ENCODE assay signal across 8 cellular contexts in the genomic region with DNA sequence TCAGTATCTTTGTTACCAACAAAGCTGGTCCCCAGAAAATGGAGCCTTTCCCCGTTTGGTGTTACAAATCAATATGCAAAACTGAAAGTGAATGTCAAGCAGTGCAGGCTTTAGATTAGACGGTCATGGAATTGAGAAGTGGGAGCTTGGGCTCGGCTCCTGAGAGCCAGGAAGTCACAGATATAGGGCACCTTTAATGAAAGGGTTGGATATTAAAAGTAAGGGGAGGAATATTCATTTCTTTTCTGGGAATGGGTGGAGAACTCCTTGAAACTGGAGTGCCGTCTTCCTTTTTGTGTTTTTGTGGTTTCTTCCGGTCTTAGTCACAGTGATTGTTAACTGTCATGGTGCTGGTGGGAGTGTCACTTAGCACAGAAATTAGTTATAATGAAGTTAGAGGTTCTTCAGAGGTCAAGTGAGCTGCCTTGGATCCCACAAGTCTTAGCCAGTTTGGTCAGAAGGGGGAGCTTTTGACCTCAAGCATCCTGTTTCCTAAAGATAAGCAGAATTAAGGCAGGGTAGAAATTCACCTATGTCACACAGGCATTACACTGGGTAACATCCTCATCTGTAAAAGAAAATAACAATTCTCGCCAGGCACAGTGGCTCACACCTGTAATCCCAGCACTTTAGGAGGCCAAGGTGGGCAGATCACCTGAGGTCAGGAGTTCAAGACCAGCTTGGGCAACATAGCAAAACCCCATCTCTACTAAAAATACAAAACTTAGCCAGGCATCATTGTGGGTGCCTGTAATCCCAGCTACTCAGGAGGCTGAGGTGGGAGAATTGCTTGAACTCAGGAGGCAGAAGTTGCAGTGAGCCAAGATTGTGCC. TPM values are rescaled to one million over a fixed set of nuclear protein-coding genes. Genes with fewer than 3 reads are reported as not detected.
DNase-seq lines count a peak whose midpoint lies in the region; ATAC-seq and TF ChIP-seq lines count a peak whose summit lies in the region.

No MANE protein-coding gene starts in this region.

- peaks cover 0 to 2% (median 0%) of the 10 kb centered on the region in 3 donors for H3K36me3 Mint-ChIP-seq in CD8-positive, alpha-beta memory T cell
- H3K36me3 Mint-ChIP-seq in activated CD8-positive, alpha-beta T cell treated with anti-CD3 and anti-CD28 coated beads, Interleukin-2, amount 10 ng/mL, durations not matched to agents 7 days and 5 days (ENCODE audit: low read depth) = peaks cover 11% of the 10 kb centered on the region

- H3K27ac ChIP-seq in CD8-positive, alpha-beta memory T cell (ENCODE audit: low read depth, low read length) = peak overlapping the region; percentile 62
- peak overlapping the region; percentile 49 for H3K27ac ChIP-seq in skeletal muscle tissue (ENCODE audit: low read depth, low read length)
- no peak overlapping the region for H3K27ac ChIP-seq in SJCRH30

- H3K9me3 ChIP-seq in CD8-positive, alpha-beta memory T cell (ENCODE audit: low read length) = no peaks in the 10 kb centered on the region
- H3K9me3 ChIP-seq in skeletal muscle tissue (ENCODE audit: control insufficient read depth in 3 of 3, low read length in 3 of 3) = no peaks in the 10 kb centered on the region
- no peaks in the 10 kb centered on the region for H3K9me3 ChIP-seq in SJCRH30 (replicated peaks)

- TF ChIP-seq CTCF in fibroblast of the aortic adventitia (IDR thresholded peaks at IDR 0.05; ENCODE audit: insufficient read depth, low read length) = peak; percentile 18

- H3K4me3 Mint-ChIP-seq in CD8-positive, alpha-beta memory T cell = peak overlapping the region; percentile 71 to 92 (median 87)
- peak overlapping the region; percentile 84 for H3K4me3 Mint-ChIP-seq in activated CD8-positive, alpha-beta T cell treated with anti-CD3 and anti-CD28 coated beads, Interleukin-2, amount 10 ng/mL, durations not matched to agents 7 days and 5 days

- H3K4me3 ChIP-seq in CD8-positive, alpha-beta memory T cell (ENCODE audit: low read length) = peak overlapping the region; percentile 55
- H3K4me3 ChIP-seq in fibroblast of the aortic adventitia (ENCODE audit: low read depth, low read length) = peak overlapping the region; percentile 32
- H3K4me3 ChIP-seq in skeletal muscle tissue (ENCODE audit: low read length in 3 of 3) = peak overlapping the region in 2 of 3 donors; percentile 6 to 25
- no peak overlapping the region for H3K4me3 ChIP-seq in SJCRH30

- peak; percentile 68 for ATAC-seq in GM21390 (IDR thresholded peaks at IDR 0.05; ENCODE audit: unreplicated experiment)
- peak; percentile 91 for ATAC-seq in activated CD8-positive, alpha-beta T cell treated with anti-CD3 and anti-CD28 coated beads, Interleukin-2, amount 10 ng/mL, durations not matched to agents 7 days and 5 days

- peak overlapping the region; percentile 80 to 98 (median 96) for H3K27ac Mint-ChIP-seq in CD8-positive, alpha-beta memory T cell
- peak overlapping the region; percentile 94 for H3K27ac Mint-ChIP-seq in activated CD8-positive, alpha-beta T cell treated with anti-CD3 and anti-CD28 coated beads, Interleukin-2, amount 10 ng/mL, durations not matched to agents 7 days and 5 days

- peak; percentile 27 to 75 (median 52) for DNase-seq in CD8-positive, alpha-beta memory T cell
- peak; percentile 63 to 73 for DNase-seq in Kasumi-1 (lab: John Stamatoyannopoulos, UW)
- peak; percentile 91 for DNase-seq in activated CD8-positive, alpha-beta T cell treated with anti-CD3 and anti-CD28 coated beads, Interleukin-2, amount 10 ng/mL, durations not matched to agents 7 days and 5 days
- DNase-seq in fibroblast of the aortic adventitia (ENCODE audit: low read depth) = peak; percentile 55
- DNase-seq in SJCRH30 = no peak
- no peak for DNase-seq in midbrain (lab: John Stamatoyannopoulos, UW)

- H3K4me1 ChIP-seq in CD8-positive, alpha-beta memory T cell (ENCODE audit: insufficient read depth, low read length) = peaks cover 16% of the 10 kb centered on the region
- H3K4me1 ChIP-seq in skeletal muscle tissue (ENCODE audit: control insufficient read depth in 3 of 3, insufficient read depth in 3 of 3, low read length in 3 of 3) = no peaks in the 10 kb centered on the region
- no peaks in the 10 kb centered on the region for H3K4me1 ChIP-seq in SJCRH30

- peaks cover 20 to 38% (median 24%) of the 10 kb centered on the region in 3 donors for H3K4me1 Mint-ChIP-seq in CD8-positive, alpha-beta memory T cell
- H3K4me1 Mint-ChIP-seq in activated CD8-positive, alpha-beta T cell treated with anti-CD3 and anti-CD28 coated beads, Interleukin-2, amount 10 ng/mL, durations not matched to agents 7 days and 5 days (ENCODE audit: low read depth) = peaks cover 62% of the 10 kb centered on the region

- H3K27me3 ChIP-seq in CD8-positive, alpha-beta memory T cell (ENCODE audit: insufficient read depth, low read length, poor library complexity, severe bottlenecking) = no peaks in the 10 kb centered on the region
- peaks cover 0 to 7% (median 3%) of the 10 kb centered on the region in 3 donors for H3K27me3 ChIP-seq in skeletal muscle tissue (ENCODE audit: control insufficient read depth in 3 of 3, insufficient read depth in 3 of 3, low read length in 3 of 3)
- H3K27me3 ChIP-seq in SJCRH30 = peaks cover 5% of the 10 kb centered on the region; the same call in 1 of the 2 replicates

- H3K27me3 Mint-ChIP-seq in CD8-positive, alpha-beta memory T cell = peaks cover 0 to 2% of the 10 kb centered on the region in 2 donors
- no peaks in the 10 kb centered on the region for H3K27me3 Mint-ChIP-seq in activated CD8-positive, alpha-beta T cell treated with anti-CD3 and anti-CD28 coated beads, Interleukin-2, amount 10 ng/mL, durations not matched to agents 7 days and 5 days (ENCODE audit: low read depth)

- no peaks in the 10 kb centered on the region for H3K9me3 Mint-ChIP-seq in CD8-positive, alpha-beta memory T cell
- H3K9me3 Mint-ChIP-seq in activated CD8-positive, alpha-beta T cell treated with anti-CD3 and anti-CD28 coated beads, Interleukin-2, amount 10 ng/mL, durations not matched to agents 7 days and 5 days (ENCODE audit: insufficient read depth) = peaks cover 6% of the 10 kb centered on the region

- H3K36me3 ChIP-seq in CD8-positive, alpha-beta memory T cell (ENCODE audit: insufficient read depth, low read length) = no peaks in the 10 kb centered on the region
- H3K36me3 ChIP-seq in skeletal muscle tissue (ENCODE audit: control insufficient read depth in 3 of 3, insufficient read depth in 3 of 3, low read length in 3 of 3) (no peaks in the 10 kb centered on the region), SJCRH30 (no peaks in the 10 kb centered on the region)

- H3K9ac ChIP-seq in skeletal muscle tissue (ENCODE audit: low read depth in 1 of 3, low read length in 3 of 3) = no peak overlapping the region

- CTCF ChIA-PET in CD8-positive, alpha-beta memory T cell (lab: Charles Lee) = interaction anchor here (0.8 to 6.3 kb wide), 11 partner anchors 9 to 357 kb away, joined by 3 to 74 read pairs (median 9); a partner anchor contains a TSS
- CTCF ChIA-PET in activated CD8-positive, alpha-beta T cell treated with anti-CD3 and anti-CD28 coated beads, Interleukin-2, amount 10 ng/mL, durations not matched to agents 7 days and 5 days (lab: Charles Lee) = interaction anchor here (0.7 to 8.5 kb wide), 7 partner anchors 11 to 860 kb away, joined by 3 to 219 read pairs (median 21); a partner anchor contains a TSS

- POLR2A ChIA-PET in CD8-positive, alpha-beta memory T cell (lab: Charles Lee) = interaction anchor here (0.6 to 5.2 kb wide), 9 partner anchors 9 to 1491 kb away, joined by 3 to 178 read pairs (median 7); a partner anchor contains a TSS
- POLR2A ChIA-PET in activated CD8-positive, alpha-beta T cell treated with anti-CD3 and anti-CD28 coated beads, Interleukin-2, amount 10 ng/mL, durations not matched to agents 7 days and 5 days (lab: Charles Lee) = interaction anchor here (0.9 to 7.9 kb wide), 8 partner anchors 9 to 17 kb away, joined by 3 to 303 read pairs (median 6); a partner anchor contains a TSS

RNA-seq across cellular contexts. Expression of a gene that starts 9.6 kb away (rescaled TPM):
- total RNA-seq in CD8-positive, alpha-beta memory T cell = 1,000 to 10,000 TPM; 1,446 to 1,504 TPM
- polyA plus RNA-seq in CD8-positive, alpha-beta memory T cell = 1,526 TPM
- 100 to 1,000 TPM; 661 to 670 TPM for total RNA-seq in activated CD8-positive, alpha-beta T cell treated with anti-CD3 and anti-CD28 coated beads, Interleukin-2, amount 10 ng/mL, durations not matched to agents 7 days and 5 days
- total RNA-seq in fibroblast of the aortic adventitia (ENCODE audit: low replicate concordance) = 99.7 and 102 TPM in 2 replicates
- 100 TPM for total RNA-seq in skeletal muscle tissue
- total RNA-seq in SJCRH30 (2014; rRNA removed; shearing (Covaris generic)) = 107 and 142 TPM in 2 replicates

RNA-seq across cellular contexts. Expression of a gene that starts 33.0 kb away (rescaled TPM):
- total RNA-seq in CD8-positive, alpha-beta memory T cell = not detected
- not detected for polyA plus RNA-seq in CD8-positive, alpha-beta memory T cell
- not detected for total RNA-seq in activated CD8-positive, alpha-beta T cell treated with anti-CD3 and anti-CD28 coated beads, Interleukin-2, amount 10 ng/mL, durations not matched to agents 7 days and 5 days
- total RNA-seq in fibroblast of the aortic adventitia (ENCODE audit: low replicate concordance) (not detected in 2 replicates), skeletal muscle tissue (not detected)
- not detected in 2 replicates for total RNA-seq in SJCRH30 (2014; rRNA removed; shearing (Covaris generic))

RNA-seq across cellular contexts. Expression of a gene that starts 54.7 kb away (rescaled TPM):
- total RNA-seq in CD8-positive, alpha-beta memory T cell = under 1 TPM in 1 of 2 experiments, not detected in 1; 0.35 TPM
- not detected for polyA plus RNA-seq in CD8-positive, alpha-beta memory T cell
- not detected for total RNA-seq in activated CD8-positive, alpha-beta T cell treated with anti-CD3 and anti-CD28 coated beads, Interleukin-2, amount 10 ng/mL, durations not matched to agents 7 days and 5 days
- 0.57 TPM in 1 of 2 replicates, not detected in the other for total RNA-seq in fibroblast of the aortic adventitia (ENCODE audit: low replicate concordance)
- total RNA-seq in skeletal muscle tissue = 2.1 TPM
- 134 and 149 TPM in 2 replicates for total RNA-seq in SJCRH30 (2014; rRNA removed; shearing (Covaris generic))

RNA-seq across cellular contexts. Expression of a gene that starts 55.3 kb away (rescaled TPM):
- total RNA-seq in CD8-positive, alpha-beta memory T cell = under 1 TPM; 0.13 to 0.18 TPM
- polyA plus RNA-seq in CD8-positive, alpha-beta memory T cell = not detected
- total RNA-seq in activated CD8-positive, alpha-beta T cell treated with anti-CD3 and anti-CD28 coated beads, Interleukin-2, amount 10 ng/mL, durations not matched to agents 7 days and 5 days = under 1 TPM; 0.08 to 0.11 TPM
- total RNA-seq in fibroblast of the aortic adventitia (ENCODE audit: low replicate concordance) = under 0.01 TPM in 1 of 2 replicates, not detected in the other
- total RNA-seq in skeletal muscle tissue = not detected
- total RNA-seq in SJCRH30 (2014; rRNA removed; shearing (Covaris generic)) = 0.08 and 0.10 TPM in 2 replicates

Comparison
In these comparisons a context has a peak if more than half of its experiments do, and no peak if none do; other contexts are left out.
1. DNase-seq: peak in CD8-positive, alpha-beta memory T cell (5 of 5), Kasumi-1 (2 of 2), activated CD8-positive, alpha-beta T cell treated with anti-CD3 and anti-CD28 coated beads, Interleukin-2, amount 10 ng/mL, durations not matched to agents 7 days and 5 days (single experiment) and fibroblast of the aortic adventitia (single experiment); none in SJCRH30 (0 of 2) and midbrain (single experiment).
2. RNA of a gene that starts 54.7 kb away (total RNA-seq): 134 to 149 TPM in SJCRH30; 2.1 TPM in skeletal muscle tissue (single experiment), 0.35 TPM in CD8-positive, alpha-beta memory T cell, not detected in activated CD8-positive, alpha-beta T cell treated with anti-CD3 and anti-CD28 coated beads, Interleukin-2, amount 10 ng/mL, durations not matched to agents 7 days and 5 days and 0.57 TPM in fibroblast of the aortic adventitia; every median in the first group is over 10 times any median in the second.